In the genomic region with DNA sequence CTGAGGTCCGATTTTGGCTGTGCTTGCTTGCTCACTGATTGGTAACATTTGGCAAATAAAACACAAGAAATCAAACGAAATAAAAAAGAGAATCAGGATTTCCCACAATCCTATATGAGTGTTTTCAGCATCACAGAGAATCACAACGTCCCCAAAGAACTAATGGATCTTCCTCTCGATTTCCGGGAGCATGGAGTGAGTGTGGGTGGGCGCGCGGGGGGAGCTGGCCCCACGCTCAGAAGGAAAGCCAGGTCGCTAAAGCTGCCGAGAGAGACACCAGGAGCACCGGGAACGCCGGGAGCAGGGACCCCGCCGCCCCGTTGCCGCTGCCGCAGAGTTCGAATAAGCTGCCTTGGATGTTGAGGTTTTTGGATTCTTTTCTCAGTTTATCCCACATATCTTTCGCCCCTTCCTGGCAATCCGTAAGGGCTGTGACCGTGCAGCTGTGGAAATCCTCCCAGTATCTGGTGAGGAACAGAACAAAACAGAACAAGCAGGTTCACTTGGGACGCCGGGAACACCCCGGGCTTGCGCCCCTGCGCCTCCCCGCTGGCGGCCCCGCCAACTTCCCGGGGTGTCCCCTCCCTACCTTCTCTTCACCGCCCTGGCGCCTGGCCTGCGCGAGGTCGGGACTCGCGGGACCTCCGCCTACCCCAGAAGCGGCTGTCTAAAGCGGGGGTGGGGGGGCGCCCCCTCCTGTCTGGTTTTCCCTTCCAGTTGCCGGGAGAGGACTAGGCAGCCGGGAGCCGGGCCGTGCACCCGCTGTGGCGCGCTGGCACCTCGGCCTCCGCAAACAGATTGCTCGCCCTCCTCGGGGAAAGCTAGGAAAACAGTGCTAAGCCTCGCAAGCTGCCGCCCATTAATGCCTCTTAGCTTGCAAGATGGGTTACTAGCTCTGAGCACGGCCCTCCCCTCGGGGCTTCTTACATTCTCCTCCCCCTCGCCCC, we compare ENCODE assay signal across 8 cellular contexts. TPM values are rescaled to one million over a fixed set of nuclear protein-coding genes. Genes with fewer than 3 reads are reported as not detected.
DNase-seq lines count a peak whose midpoint lies in the region; ATAC-seq and TF ChIP-seq lines count a peak whose summit lies in the region.

No MANE protein-coding gene starts in this region.

- TF ChIP-seq POLR2A in GM18505 (IDR thresholded peaks at IDR 0.05; ENCODE audit: borderline replicate concordance, extremely low read depth, insufficient read depth, insufficient read length) = no peak

- H2BK120ac ChIP-seq in trophoblast cell (ENCODE audit: insufficient read depth, low read length, poor library complexity) = no peak overlapping the region

- no peak overlapping the region for H4K91ac ChIP-seq in trophoblast cell (ENCODE audit: low read depth, low read length)

- no peaks in the 10 kb centered on the region for H3K9me3 Mint-ChIP-seq in Caco-2 (ENCODE audit: unreplicated experiment)

- in situ Hi-C loops in Panc1 (cut with HindIII; ENCODE audit: low pct_unique_long_range_greater_than_20kb, low sequenced_read_pairs) = no loop called here

- BruUV-seq in Caco-2 (replicated peaks; lab: Mats Ljungman, UMichigan) = no TSS peak
- no TSS peak for BruUV-seq in Panc1 (replicated peaks; lab: Mats Ljungman, UMichigan)

- H4K12ac ChIP-seq in trophoblast cell (ENCODE audit: low read depth, low read length) = no peak overlapping the region

- no peaks in the 10 kb centered on the region for H3K36me3 ChIP-seq in Caco-2 (ENCODE audit: control insufficient read depth, insufficient read depth, low read length)
- H3K36me3 ChIP-seq in Panc1 (ENCODE audit: control insufficient read depth, insufficient read depth, low read length) = no peaks in the 10 kb centered on the region
- H3K36me3 ChIP-seq in trophoblast cell (ENCODE audit: control insufficient read depth in 1 of 2, insufficient read depth in 2 of 2, low read length in 2 of 2) = no peaks in the 10 kb centered on the region

- DNase-seq in Caco-2 (no peak), Panc1 (ENCODE audit: low read depth, low spot score) (no peak), foreskin fibroblast (peak in 1 of 2 donors; percentile 28), trophoblast cell (no peak)
- DNase-seq in effector CD4-positive, alpha-beta T cell = no peak

- peak; percentile 59 for ATAC-seq in Panc1
- ATAC-seq in GM18505 (IDR thresholded peaks at IDR 0.05; ENCODE audit: unreplicated experiment) = no peak
- no peak for ATAC-seq in GM18519 (IDR thresholded peaks at IDR 0.05; ENCODE audit: low FRiP score, unreplicated experiment)
- no peak for ATAC-seq in GM21786 (IDR thresholded peaks at IDR 0.05; ENCODE audit: unreplicated experiment)

- H4K8ac ChIP-seq in trophoblast cell (ENCODE audit: low read depth, low read length) = no peak overlapping the region

- no CpG with 5 or more reads among the region's 59 CpGs for WGBS in trophoblast cell (ENCODE audit: extremely low coverage, insufficient coverage, insufficient read length)

- H3K79me2 ChIP-seq in trophoblast cell (ENCODE audit: control insufficient read depth, insufficient read depth, low read length, poor library complexity) = no peaks in the 10 kb centered on the region

- H3K79me1 ChIP-seq in trophoblast cell (ENCODE audit: low read length) = no peaks in the 10 kb centered on the region

- no peak overlapping the region for H3K9ac ChIP-seq in trophoblast cell (ENCODE audit: low read length)

- CTCF ChIA-PET in Caco-2 (lab: Charles Lee) = no interaction called here
- CTCF ChIA-PET in Panc1 (lab: Charles Lee) = no interaction called here

- H3K27ac ChIP-seq in Panc1 (ENCODE audit: low read length) = no peak overlapping the region
- no peak overlapping the region for H3K27ac ChIP-seq in trophoblast cell (ENCODE audit: low read depth, low read length)

- H3K18ac ChIP-seq in trophoblast cell (ENCODE audit: low read length) = no peak overlapping the region

- intact Hi-C loops in Caco-2 (cut with micrococcal nuclease; ENCODE audit: unreplicated experiment) (no loop called here), Panc1 (cut with micrococcal nuclease; ENCODE audit: unreplicated experiment) (loop anchor here (10.0 kb wide), 1 partner anchor 524 kb away; no protein-coding TSS in a partner anchor)

- H3K9me3 ChIP-seq in Caco-2 = no peaks in the 10 kb centered on the region
- no peaks in the 10 kb centered on the region for H3K9me3 ChIP-seq in Panc1 (ENCODE audit: control insufficient read depth, insufficient read depth, low read depth, low read length)
- H3K9me3 ChIP-seq in trophoblast cell (ENCODE audit: insufficient read depth, low read depth, low read length) = peaks cover 20% of the 10 kb centered on the region

- no peak overlapping the region for H3K4ac ChIP-seq in trophoblast cell (ENCODE audit: low read depth, low read length)

- no peaks in the 10 kb centered on the region for H3K4me1 ChIP-seq in Caco-2
- H3K4me1 ChIP-seq in Panc1 (ENCODE audit: control insufficient read depth, insufficient read depth, low read length) = peaks cover 10% of the 10 kb centered on the region
- H3K4me1 ChIP-seq in trophoblast cell (ENCODE audit: control insufficient read depth in 1 of 2, insufficient read depth in 2 of 2, low read length in 2 of 2) = peaks cover 11 to 22% of the 10 kb centered on the region in 2 experiments

- no peak overlapping the region for H3K4me3 ChIP-seq in Caco-2 (ENCODE audit: low read depth, low read length)
- peak overlapping the region; percentile 36 to 47 for H3K4me3 ChIP-seq in Panc1 (ENCODE audit: low read depth in 2 of 2, low read length in 2 of 2)
- peak overlapping the region; percentile 1 to 10 for H3K4me3 ChIP-seq in foreskin fibroblast (ENCODE audit: low read depth in 1 of 2, low read length in 2 of 2)
- no peak overlapping the region for H3K4me3 ChIP-seq in trophoblast cell (ENCODE audit: low read depth, low read length)

- POLR2A ChIA-PET in Caco-2 (lab: Charles Lee) = no interaction called here
- POLR2A ChIA-PET in Panc1 (lab: Charles Lee) = no interaction called here

- H3K27me3 Mint-ChIP-seq in Caco-2 (ENCODE audit: insufficient read depth, unreplicated experiment) = peaks cover 7% of the 10 kb centered on the region

- no peak overlapping the region for H2BK12ac ChIP-seq in trophoblast cell (ENCODE audit: low read length)

- H3K27me3 ChIP-seq in Caco-2 (replicated peaks; ENCODE audit: control insufficient read depth, insufficient read depth, low read length) (no peaks in the 10 kb centered on the region), Panc1 (ENCODE audit: control insufficient read depth, insufficient read depth, low read length) (peaks cover 7% of the 10 kb centered on the region; the same call in 1 of the 2 replicates), trophoblast cell (ENCODE audit: insufficient read depth, low read length) (peaks cover 92% of the 10 kb centered on the region)

- H3K14ac ChIP-seq in trophoblast cell (ENCODE audit: low read length) = no peak overlapping the region

- peak overlapping the region; percentile 18 for H3K4me2 ChIP-seq in trophoblast cell (ENCODE audit: low read length)

- no peak overlapping the region for H2BK5ac ChIP-seq in trophoblast cell (ENCODE audit: low read depth, low read length, poor library complexity)

- no peak overlapping the region for H3K27ac Mint-ChIP-seq in Caco-2 (ENCODE audit: unreplicated experiment)

- H3K4me3 Mint-ChIP-seq in Caco-2 (ENCODE audit: unreplicated experiment) = peak overlapping the region; percentile 1

- TF ChIP-seq CTCF in Caco-2 (IDR thresholded peaks at IDR 0.05; ENCODE audit: insufficient read depth in 1 of 2, low read depth in 1 of 2, low read length in 1 of 2, severe bottlenecking in 1 of 2, unreplicated experiment in 1 of 2) (no peak), Panc1 (IDR thresholded peaks at IDR 0.05) (peak; percentile 65; the same call in 1 of the 2 replicates), foreskin fibroblast (IDR thresholded peaks at IDR 0.05; ENCODE audit: low read depth, low read length) (no peak)

- no peak overlapping the region for H2AK5ac ChIP-seq in trophoblast cell (ENCODE audit: low read length)

- no peaks in the 10 kb centered on the region for H3K4me1 Mint-ChIP-seq in Caco-2 (ENCODE audit: low read depth, unreplicated experiment)

- H3K23ac ChIP-seq in trophoblast cell (ENCODE audit: low read length) = no peak overlapping the region

- H3K36me3 Mint-ChIP-seq in Caco-2 (ENCODE audit: insufficient read depth, unreplicated experiment) = no peaks in the 10 kb centered on the region

- no peak overlapping the region for H2AFZ ChIP-seq in trophoblast cell (ENCODE audit: insufficient read depth, low read length, poor library complexity)

RNA-seq across cellular contexts. Expression of a gene that starts 7.7 kb away (rescaled TPM):
- total RNA-seq in Caco-2 (2022) (not detected in 2 replicates), Panc1 (2021; ENCODE audit: unreplicated experiment) (0.18 TPM)
- polyA plus RNA-seq in Panc1 (2012; ENCODE audit: insufficient read length) = not detected
- polyA plus RNA-seq in trophoblast cell (2013) = 0.04 and 0.05 TPM in 2 replicates

Comparison
In these comparisons a context has a peak if more than half of its experiments do, and no peak if none do; other contexts are left out.
1. H3K4me3 ChIP-seq: peak in Panc1 (2 of 2) and foreskin fibroblast (2 of 2); none in Caco-2 (single experiment) and trophoblast cell (single experiment).